In the genomic region with DNA sequence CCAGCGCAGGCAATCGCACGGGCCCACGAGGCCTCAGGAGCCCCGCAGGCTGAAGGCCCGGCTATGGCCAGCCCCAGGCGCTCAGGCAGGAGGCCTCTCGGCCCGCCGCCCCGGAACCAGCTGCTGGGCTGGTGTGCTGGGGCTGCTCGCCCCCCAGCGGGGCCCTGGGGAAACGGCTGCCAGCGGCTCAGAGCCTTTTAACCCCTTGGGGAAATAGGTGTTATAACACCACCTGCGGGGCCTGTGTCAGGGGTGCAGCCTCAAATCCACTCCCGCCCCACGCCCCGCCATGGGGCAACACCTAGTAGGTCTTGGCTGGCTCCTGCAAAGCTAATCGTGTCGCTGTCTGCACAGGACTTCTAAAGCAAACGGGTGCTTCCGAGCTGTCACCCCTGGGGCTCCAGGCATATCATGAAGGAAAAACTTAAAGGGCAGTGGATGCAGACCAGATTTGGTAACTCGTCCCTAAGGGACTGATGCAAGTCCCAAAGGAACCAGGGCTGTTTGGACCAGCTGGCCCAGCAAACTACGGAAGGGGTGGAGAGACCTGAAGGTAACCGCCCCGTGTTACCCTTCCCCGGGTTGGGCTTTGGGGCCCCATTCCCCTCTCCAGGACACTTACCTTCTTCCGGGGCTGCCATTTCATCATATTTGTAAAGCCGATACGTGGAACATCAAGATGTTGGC, we compare ENCODE assay signal across 8 cellular contexts.
DNase-seq lines count a peak whose midpoint lies in the region; ATAC-seq, FAIRE-seq and TF ChIP-seq lines count a peak whose summit lies in the region.

No MANE protein-coding gene starts in this region.

- peaks cover 63% of the 10 kb centered on the region for H3K79me2 ChIP-seq in neural cell (replicated peaks; ENCODE audit: insufficient read depth, low read length)

- no peak for FAIRE-seq in frontal cortex (lab: Jason Lieb, UNC)

- no peaks in the 10 kb centered on the region for H3K36me3 Mint-ChIP-seq in activated naive CD4-positive, alpha-beta T cell treated with anti-CD3 and anti-CD28 coated beads for 36 hours (ENCODE audit: low read depth)

- H3K4me1 Mint-ChIP-seq in activated naive CD4-positive, alpha-beta T cell treated with anti-CD3 and anti-CD28 coated beads for 36 hours (ENCODE audit: low read depth) = peaks cover 23% of the 10 kb centered on the region
- peaks cover 23% of the 10 kb centered on the region for H3K4me1 Mint-ChIP-seq in stimulated activated naive CD8-positive, alpha-beta T cell treated with anti-CD3 and anti-CD28 coated beads, Interleukin-15, amount 100 ng/mL, for 72 hours

- H3K4me3 Mint-ChIP-seq in activated naive CD4-positive, alpha-beta T cell treated with anti-CD3 and anti-CD28 coated beads for 36 hours = peak overlapping the region; percentile 81
- H3K4me3 Mint-ChIP-seq in stimulated activated naive CD8-positive, alpha-beta T cell treated with anti-CD3 and anti-CD28 coated beads, Interleukin-15, amount 100 ng/mL, for 72 hours = peak overlapping the region; percentile 87 to 93

- peaks cover 2% of the 10 kb centered on the region for H3K27me3 Mint-ChIP-seq in activated naive CD4-positive, alpha-beta T cell treated with anti-CD3 and anti-CD28 coated beads for 36 hours (ENCODE audit: low read depth)
- no peaks in the 10 kb centered on the region for H3K27me3 Mint-ChIP-seq in stimulated activated naive CD8-positive, alpha-beta T cell treated with anti-CD3 and anti-CD28 coated beads, Interleukin-15, amount 100 ng/mL, for 72 hours

- peak overlapping the region; percentile 65 for H3K27ac Mint-ChIP-seq in activated naive CD4-positive, alpha-beta T cell treated with anti-CD3 and anti-CD28 coated beads for 36 hours
- peak overlapping the region; percentile 95 to 96 for H3K27ac Mint-ChIP-seq in stimulated activated naive CD8-positive, alpha-beta T cell treated with anti-CD3 and anti-CD28 coated beads, Interleukin-15, amount 100 ng/mL, for 72 hours

- peaks cover 57% of the 10 kb centered on the region for H3K4me1 ChIP-seq in A673 (ENCODE audit: insufficient read depth, low read length, poor library complexity, severe bottlenecking)

- peak overlapping the region; percentile 89 for H3K4me2 ChIP-seq in neural cell (ENCODE audit: low read length)

- no peaks in the 10 kb centered on the region for H4K20me1 ChIP-seq in neural cell (ENCODE audit: insufficient read depth)

- CTCF ChIA-PET in A673 (lab: Charles Lee) (no interaction called here), RWPE1 (lab: Yijun Ruan, JAX) (interaction anchor here (0.6 to 2.1 kb wide), 4 partner anchors 174 to 498 kb away, joined by 3 to 7 read pairs (median 4); no protein-coding TSS in a partner anchor)
- CTCF ChIA-PET in activated naive CD4-positive, alpha-beta T cell treated with anti-CD3 and anti-CD28 coated beads for 36 hours (lab: Charles Lee) = interaction anchor here (0.7 to 1.8 kb wide), 11 partner anchors 8 to 396 kb away, joined by 3 to 8 read pairs (median 4); no protein-coding TSS in a partner anchor

- DNase-seq in A673 (ENCODE audit: low spot score) (peak; percentile 74), RWPE1 (ENCODE audit: low spot score) (peak; percentile 83), frontal cortex (ENCODE audit: low spot score in 2 of 2) (peak; percentile 69 to 82)
- DNase-seq in activated naive CD4-positive, alpha-beta T cell treated with anti-CD3 and anti-CD28 coated beads for 36 hours = peak; percentile 90
- peak; percentile 86 to 91 for DNase-seq in stimulated activated naive CD8-positive, alpha-beta T cell treated with anti-CD3 and anti-CD28 coated beads, Interleukin-15, amount 100 ng/mL, for 72 hours

- POLR2A ChIA-PET in A673 (lab: Charles Lee; ENCODE audit: low non-redundant PET) = no interaction called here
- POLR2A ChIA-PET in RWPE1 (lab: Yijun Ruan, JAX; ENCODE audit: low non-redundant PET) = no interaction called here

- H3K27ac ChIP-seq in A673 (ENCODE audit: low read depth, low read length, poor library complexity, severe bottlenecking) (peak overlapping the region; percentile 74), RWPE1 (peak overlapping the region; percentile 78), neural cell (ENCODE audit: low read length) (peak overlapping the region; percentile 76)

- H3K36me3 ChIP-seq in A673 (ENCODE audit: insufficient read depth, low read length, poor library complexity, severe bottlenecking) (no peaks in the 10 kb centered on the region), neural cell (ENCODE audit: insufficient read depth, low read length) (no peaks in the 10 kb centered on the region)

- ATAC-seq in GM19397 (IDR thresholded peaks at IDR 0.05; ENCODE audit: unreplicated experiment) (peak; percentile 57), GM19452 (IDR thresholded peaks at IDR 0.05; ENCODE audit: unreplicated experiment) (no peak)
- peak; percentile 98 for ATAC-seq in stimulated activated naive CD8-positive, alpha-beta T cell treated with anti-CD3 and anti-CD28 coated beads, Interleukin-15, amount 100 ng/mL, for 72 hours

- intact Hi-C loops in A673 (cut with micrococcal nuclease; ENCODE audit: unreplicated experiment) = loop anchor here (2.0 to 5.0 kb wide), 2 partner anchors 150 to 392 kb away; no protein-coding TSS in a partner anchor
- intact Hi-C loops in activated naive CD4-positive, alpha-beta T cell treated with anti-CD3 and anti-CD28 coated beads for 36 hours (cut with micrococcal nuclease) = loop anchor here (1.0 to 10.0 kb wide), 6 partner anchors 65 to 422 kb away; no protein-coding TSS in a partner anchor

- H3K9me3 Mint-ChIP-seq in activated naive CD4-positive, alpha-beta T cell treated with anti-CD3 and anti-CD28 coated beads for 36 hours = no peaks in the 10 kb centered on the region
- no peaks in the 10 kb centered on the region for H3K9me3 Mint-ChIP-seq in stimulated activated naive CD8-positive, alpha-beta T cell treated with anti-CD3 and anti-CD28 coated beads, Interleukin-15, amount 100 ng/mL, for 72 hours

- TF ChIP-seq CTCF in A673 (conservative IDR thresholded peaks at IDR 0.05; ENCODE audit: low read depth, low read length) (peak; percentile 73), RWPE1 (conservative IDR thresholded peaks at IDR 0.05; ENCODE audit: low read depth) (peak; percentile 85), neural cell (IDR thresholded peaks at IDR 0.05; ENCODE audit: poor library complexity, severe bottlenecking) (peak; percentile 82)

- no peaks in the 10 kb centered on the region for H3K9me2 ChIP-seq in neural cell (ENCODE audit: insufficient read depth, low read length)

- no TSS peak for BruUV-seq in A673 (replicated peaks; lab: Mats Ljungman, UMichigan)

- TF ChIP-seq RAD21 in neural cell (conservative IDR thresholded peaks at IDR 0.05) = peak; percentile 81

- H2AFZ ChIP-seq in neural cell (ENCODE audit: low read depth, low read length) = peak overlapping the region; percentile 2

- TF ChIP-seq EP300 in neural cell (conservative IDR thresholded peaks at IDR 0.05; ENCODE audit: poor library complexity, severe bottlenecking) = no peak

- H3K9ac ChIP-seq in neural cell (ENCODE audit: low read length) = peak overlapping the region; percentile 79

- peak overlapping the region; percentile 49 for H3K4me3 ChIP-seq in A673 (ENCODE audit: low read depth, low read length, poor library complexity, severe bottlenecking)
- peak overlapping the region; percentile 79 for H3K4me3 ChIP-seq in neural cell (ENCODE audit: low read length)

- no peaks in the 10 kb centered on the region for H3K9me3 ChIP-seq in A673 (ENCODE audit: low read depth, low read length, poor library complexity, severe bottlenecking)
- no peaks in the 10 kb centered on the region for H3K9me3 ChIP-seq in neural cell (ENCODE audit: low read length)

- H3K27me3 ChIP-seq in A673 (replicated peaks; ENCODE audit: insufficient read depth, low read depth, low read length, poor library complexity) (no peaks in the 10 kb centered on the region), neural cell (ENCODE audit: insufficient read depth, low read depth, low read length) (no peaks in the 10 kb centered on the region)

- no peaks in the 10 kb centered on the region for H3F3A ChIP-seq in neural cell (ENCODE audit: insufficient read depth, low read length, poor library complexity, severe bottlenecking)

TF ChIP-seq in neural cell, 6 proteins besides CTCF, POLR2A, EP300 and RAD21:
- TF ChIP-seq TAF1 (IDR thresholded peaks at IDR 0.05; ENCODE audit: low read depth) (no peak), POLR2AphosphoS5 (IDR thresholded peaks at IDR 0.05) (peak; percentile 29), MXI1 (conservative IDR thresholded peaks at IDR 0.05; ENCODE audit: poor library complexity, severe bottlenecking) (peak; percentile 24), SMC3 (conservative IDR thresholded peaks at IDR 0.05; ENCODE audit: poor library complexity) (peak; percentile 79)
